Comparison of ENCODE assay signal across 8 cellular contexts in genomic region chr1:173867141-173867752, GRCh38. TPM values are rescaled to one million over a fixed set of nuclear protein-coding genes. Genes with fewer than 3 reads are reported as not detected.
DNase-seq lines count a peak whose midpoint lies in the region; ATAC-seq, FAIRE-seq and TF ChIP-seq lines count a peak whose summit lies in the region.

No MANE protein-coding gene starts in this region.

- ATAC-seq in T-cell (replicated peaks in 1 of 4) = peak in 1 of 4 experiments; percentile 4
- no peak for ATAC-seq in natural killer cell treated with Interleukin-12 subunit alpha and Interleukin-12 subunit beta and Interleukin-15 and Interleukin-18, amount 100 ng/mL, for 72 hours
- ATAC-seq in GM21360 (IDR thresholded peaks at IDR 0.05; ENCODE audit: unreplicated experiment) = no peak
- no peak for ATAC-seq in HG03039 (IDR thresholded peaks at IDR 0.05; ENCODE audit: unreplicated experiment)
- no peak for ATAC-seq in GM21825 (IDR thresholded peaks at IDR 0.05; ENCODE audit: unreplicated experiment)

- H3K27ac Mint-ChIP-seq in T-cell = peak overlapping the region; percentile 97 to 98
- H3K27ac Mint-ChIP-seq in natural killer cell treated with Interleukin-12 subunit alpha and Interleukin-12 subunit beta and Interleukin-15 and Interleukin-18, amount 100 ng/mL, for 72 hours = peak overlapping the region; percentile 89 to 92

- POLR2A ChIA-PET in T-cell (lab: Charles Lee) = interaction anchor here (0.7 to 1.9 kb wide), 4 partner anchors 43 to 1335 kb away, joined by 3 to 10 read pairs (median 4); partner anchors contain the start of genes CENPL (in 1 of the 2), DARS2 (in 1 of the 2), KLHL20 (in 1 of the 2) and SUCO (in 1 of the 2)
- POLR2A ChIA-PET in H1 (lab: Charles Lee; ENCODE audit: partially characterized antibody) = interaction anchor here (0.6 to 13.3 kb wide), 54 partner anchors 10 to 466 kb away, joined by 3 to 475 read pairs (median 6); partner anchors contain the start of genes CENPL, DARS2, KLHL20 and PRDX6

- peak overlapping the region; percentile 96 for H4K8ac ChIP-seq in H1 (ENCODE audit: extremely low read depth, insufficient read depth, low read length)

- H3K9me3 Mint-ChIP-seq in T-cell = no peaks in the 10 kb centered on the region
- no peaks in the 10 kb centered on the region for H3K9me3 Mint-ChIP-seq in natural killer cell treated with Interleukin-12 subunit alpha and Interleukin-12 subunit beta and Interleukin-15 and Interleukin-18, amount 100 ng/mL, for 72 hours

- H3K4me3 ChIP-seq in H7 (ENCODE audit: insufficient read depth, low read depth, low read length) (peak overlapping the region; percentile 97), H1 (ENCODE audit: extremely low read depth in 1 of 4, insufficient read depth in 2 of 4, low read depth in 3 of 4, low read length in 4 of 4) (peak overlapping the region; percentile 90 to 100 (median 92))

- peak overlapping the region; percentile 76 for H3K18ac ChIP-seq in H1 (ENCODE audit: extremely low read depth, low read length)

- H4K20me1 ChIP-seq in H1 (replicated peaks in 1 of 2; ENCODE audit: control insufficient read depth in 1 of 2, insufficient read depth in 2 of 2, low read length in 2 of 2) = peaks cover 7 to 11% of the 10 kb centered on the region in 2 experiments

- peaks cover 2 to 10% (median 4%) of the 10 kb centered on the region in 4 experiments; a peak in 5 of 7 replicates for H3K4me1 ChIP-seq in H1 (replicated peaks in 1 of 4; ENCODE audit: control insufficient read depth in 3 of 4, insufficient read depth in 4 of 4, low read length in 3 of 4)

- H3K4me3 Mint-ChIP-seq in T-cell = peak overlapping the region; percentile 92 to 96 (median 95)
- peak overlapping the region; percentile 99 for H3K4me3 Mint-ChIP-seq in natural killer cell treated with Interleukin-12 subunit alpha and Interleukin-12 subunit beta and Interleukin-15 and Interleukin-18, amount 100 ng/mL, for 72 hours

- peak overlapping the region; percentile 70; the same call in 1 of the 2 replicates for H2BK12ac ChIP-seq in H1 (ENCODE audit: low read depth, low read length)

- peak overlapping the region; percentile 58 for H2BK120ac ChIP-seq in H1 (replicated peaks; ENCODE audit: low read depth, low read length)

- peaks cover 32% of the 10 kb centered on the region for H3K36me3 ChIP-seq in H7 (replicated peaks; ENCODE audit: control insufficient read depth, insufficient read depth, low read length)
- H3K36me3 ChIP-seq in H1 (ENCODE audit: control insufficient read depth in 2 of 4, insufficient read depth in 4 of 4, low read length in 3 of 4) = peaks cover 29 to 59% (median 44%) of the 10 kb centered on the region in 4 experiments

- TF ChIP-seq POLR2A in H1 (IDR thresholded peaks at IDR 0.05; ENCODE audit: control extremely low read depth in 1 of 2, low read depth in 2 of 2, low read length in 2 of 2) = peak in 1 of 2 experiments; percentile 99; a peak in 1 of 3 replicates

- H3K27me3 Mint-ChIP-seq in T-cell = no peaks in the 10 kb centered on the region
- H3K27me3 Mint-ChIP-seq in natural killer cell treated with Interleukin-12 subunit alpha and Interleukin-12 subunit beta and Interleukin-15 and Interleukin-18, amount 100 ng/mL, for 72 hours = no peaks in the 10 kb centered on the region

- H3K14ac ChIP-seq in H1 (ENCODE audit: insufficient read length) = no peak overlapping the region

- H3K4me1 Mint-ChIP-seq in T-cell = peaks cover 72 to 81% (median 73%) of the 10 kb centered on the region in 3 donors
- H3K4me1 Mint-ChIP-seq in natural killer cell treated with Interleukin-12 subunit alpha and Interleukin-12 subunit beta and Interleukin-15 and Interleukin-18, amount 100 ng/mL, for 72 hours (ENCODE audit: low read depth in 2 of 2) = peaks cover 53 to 73% of the 10 kb centered on the region in 2 donors

- H3K79me1 ChIP-seq in H1 (ENCODE audit: low read depth, low read length) = no peaks in the 10 kb centered on the region; the same call in 1 of the 2 replicates

- TF ChIP-seq CTCF in H1 (IDR thresholded peaks at IDR 0.05; ENCODE audit: control extremely low read depth in 1 of 3, insufficient read depth in 1 of 3, low read depth in 1 of 3, low read length in 3 of 3) = no peak

- FAIRE-seq in H1 (lab: Jason Lieb, UNC) = no peak

- H4K91ac ChIP-seq in H1 (replicated peaks; ENCODE audit: insufficient read length, low read length) = peak overlapping the region; percentile 86

- no peak for TF ChIP-seq RAD21 in H1 (IDR thresholded peaks at IDR 0.05 in 1 of 2, conservative IDR thresholded peaks at IDR 0.05 in 1 of 2; ENCODE audit: low read depth in 2 of 2, low read length in 2 of 2)

- peaks cover 39% of the 10 kb centered on the region for H3K36me3 Mint-ChIP-seq in T-cell
- peaks cover 43% of the 10 kb centered on the region for H3K36me3 Mint-ChIP-seq in natural killer cell treated with Interleukin-12 subunit alpha and Interleukin-12 subunit beta and Interleukin-15 and Interleukin-18, amount 100 ng/mL, for 72 hours

- H2BK5ac ChIP-seq in H1 (ENCODE audit: low read depth, low read length) = peak overlapping the region; percentile 98

- WGBS in H1 (ENCODE audit: extremely low coverage in 1 of 2, insufficient coverage in 1 of 2, insufficient read length in 1 of 2, insufficient replicate concordance in 2 of 2, low coverage in 1 of 2, low lambda C conversion rate in 2 of 2, missing lambda C conversion rate in 1 of 2), 2 experiments = 1% methylated on average over 32 of the region's 32 CpGs; no CpG with 5 or more reads in 1 of the 2 experiments

- H3K27me3 ChIP-seq in H7 (ENCODE audit: control insufficient read depth, insufficient read depth, low read length) (no peaks in the 10 kb centered on the region), H1 (replicated peaks in 1 of 4; ENCODE audit: control insufficient read depth in 3 of 4, extremely low read depth in 1 of 4, insufficient read depth in 3 of 4, low read length in 3 of 4) (no peaks in the 10 kb centered on the region)

- no peak overlapping the region for H2BK20ac ChIP-seq in H1 (ENCODE audit: low read length)

- H4K5ac ChIP-seq in H1 (ENCODE audit: insufficient read length, low read depth, low read length) = peak overlapping the region; percentile 80

- no peak for DNase-seq in H7
- DNase-seq in T-cell = peak in 3 of 34 experiments; percentile 3 to 25 (median 7)
- no peak for DNase-seq in H1 (ENCODE audit: low read depth in 1 of 2, low spot score in 2 of 2)
- no peak for DNase-seq in natural killer cell treated with Interleukin-12 subunit alpha and Interleukin-12 subunit beta and Interleukin-15 and Interleukin-18, amount 100 ng/mL, for 72 hours (ENCODE audit: low spot score)
- no peak for DNase-seq in AG08395 (ENCODE audit: low spot score)

- TF ChIP-seq EP300 in H1 (IDR thresholded peaks at IDR 0.05; ENCODE audit: borderline replicate concordance in 1 of 2, low read depth in 2 of 2, low read length in 2 of 2) = no peak

- peak overlapping the region; percentile 79 for H3K4ac ChIP-seq in H1 (replicated peaks; ENCODE audit: insufficient read length, low read depth, low read length)

- H2AK5ac ChIP-seq in H1 (ENCODE audit: low read depth, low read length) = peak overlapping the region; percentile 98; the same call in 1 of the 2 replicates

- peak overlapping the region; percentile 97 to 99 (median 97) for H3K9ac ChIP-seq in H1 (replicated peaks in 1 of 4; ENCODE audit: extremely low read depth in 1 of 4, low read depth in 3 of 4, low read length in 3 of 4)

- H3K23ac ChIP-seq in H1 (ENCODE audit: insufficient read length) = no peak overlapping the region

- H3K27ac ChIP-seq in H1 (ENCODE audit: low read depth, low read length) = peak overlapping the region; percentile 92

- peaks cover 0 to 52% of the 10 kb centered on the region in 2 experiments; a peak in 3 of 4 replicates for H3K79me2 ChIP-seq in H1 (ENCODE audit: control insufficient read depth in 1 of 2, insufficient read depth in 2 of 2, low read length in 2 of 2)

- no peak overlapping the region for H2BK15ac ChIP-seq in H1 (ENCODE audit: low read length)

- peaks cover 3% of the 10 kb centered on the region for H3K23me2 ChIP-seq in H1 (ENCODE audit: low read depth, low read length)

- no peaks in the 10 kb centered on the region for H3K9me3 ChIP-seq in H1 (ENCODE audit: insufficient read depth in 2 of 2, low read depth in 1 of 2, low read length in 1 of 2)

- no peak overlapping the region for H2AFZ ChIP-seq in H1 (ENCODE audit: low read length)

- H3K4me2 ChIP-seq in H1 (ENCODE audit: insufficient read depth in 1 of 2, low read depth in 2 of 2, low read length in 2 of 2) = peak overlapping the region; percentile 68 to 95

- peak overlapping the region; percentile 78 for H3K56ac ChIP-seq in H1 (replicated peaks; ENCODE audit: insufficient read length, low read depth, low read length)

- CTCF ChIA-PET in T-cell (lab: Charles Lee) (no interaction called here), H1 (lab: Charles Lee; ENCODE audit: partially characterized antibody) (no interaction called here)

RNA-seq across cellular contexts. Expression of gene GAS5, which starts 0.5 kb away (rescaled TPM):
- 937 and 1,209 TPM in 2 replicates for total RNA-seq in H7 (2014; rRNA removed; shearing (Covaris generic))
- 100 to 1,000 TPM; 638 to 881 (median 772) TPM for total RNA-seq in T-cell
- total RNA-seq in H1 (2021; fragmentation: NEBNext Ultra II Directional; extraction: Animal tissue kit (Norgen Biotek cat#: 25700)) = 763 and 799 TPM in 2 replicates
- polyA plus RNA-seq in H1 (2011; rRNA removed) = 716 and 1,238 TPM in 2 replicates
- 1,318 TPM for polyA plus RNA-seq in H1 (2011; cell fraction: cytosol; rRNA removed)
- 616 TPM for polyA plus RNA-seq in H1 (2011; cell fraction: nucleus; rRNA removed)
- polyA plus RNA-seq in H1 (2012, experiment 1 of 2) = 903 to 1,125 TPM (median 1,026 TPM) in 4 replicates
- 245 TPM for polyA plus RNA-seq in H1 (2012, experiment 2 of 2)
- 730 TPM for polyA plus RNA-seq in H1 (2013, experiment 1 of 2)
- 658 TPM for polyA plus RNA-seq in H1 (2013, experiment 2 of 2)
- polyA minus RNA-seq in H1 (2011; rRNA and poly(A)+ RNA removed) = 674 and 729 TPM in 2 replicates
- 428 TPM for polyA minus RNA-seq in H1 (2011; cell fraction: cytosol; rRNA and poly(A)+ RNA removed)
- polyA minus RNA-seq in H1 (2011; cell fraction: nucleus; rRNA and poly(A)+ RNA removed) = 1,795 TPM
- 100 to 1,000 TPM; 391 to 659 TPM for total RNA-seq in natural killer cell treated with Interleukin-12 subunit alpha and Interleukin-12 subunit beta and Interleukin-15 and Interleukin-18, amount 100 ng/mL, for 72 hours

RNA-seq across cellular contexts. Expression of gene ZBTB37, which starts 0.9 kb away (rescaled TPM):
- 6.1 and 10.2 TPM in 2 replicates for total RNA-seq in H7 (2014; rRNA removed; shearing (Covaris generic))
- total RNA-seq in T-cell = 10 to 100 TPM; 17.6 to 24.7 (median 22.4) TPM
- 11.3 and 12.5 TPM in 2 replicates for total RNA-seq in H1 (2021; fragmentation: NEBNext Ultra II Directional; extraction: Animal tissue kit (Norgen Biotek cat#: 25700))
- 1.6 and 1.7 TPM in 2 replicates for polyA plus RNA-seq in H1 (2011; rRNA removed)
- 2.5 TPM for polyA plus RNA-seq in H1 (2011; cell fraction: cytosol; rRNA removed)
- polyA plus RNA-seq in H1 (2011; cell fraction: nucleus; rRNA removed) = 5.2 TPM
- polyA plus RNA-seq in H1 (2012, experiment 1 of 2) = 1.6 to 4.6 TPM (median 2.8 TPM) in 4 replicates
- 0.14 TPM for polyA plus RNA-seq in H1 (2012, experiment 2 of 2)
- 3.3 TPM for polyA plus RNA-seq in H1 (2013, experiment 1 of 2)
- polyA plus RNA-seq in H1 (2013, experiment 2 of 2) = 2.8 TPM
- 27.7 and 32.6 TPM in 2 replicates for polyA minus RNA-seq in H1 (2011; rRNA and poly(A)+ RNA removed)
- 5.9 TPM for polyA minus RNA-seq in H1 (2011; cell fraction: cytosol; rRNA and poly(A)+ RNA removed)
- polyA minus RNA-seq in H1 (2011; cell fraction: nucleus; rRNA and poly(A)+ RNA removed) = 15.9 TPM
- 10 to 100 TPM; 15.6 to 19.7 TPM for total RNA-seq in natural killer cell treated with Interleukin-12 subunit alpha and Interleukin-12 subunit beta and Interleukin-15 and Interleukin-18, amount 100 ng/mL, for 72 hours

RNA-seq across cellular contexts. Expression of gene CENPL, which starts 42.6 kb away (rescaled TPM):
- 32.8 and 33.1 TPM in 2 replicates for total RNA-seq in H7 (2014; rRNA removed; shearing (Covaris generic))
- 10 to 100 TPM in 3 of 5 donors, 1 to 10 TPM in 2; 8.1 to 12.7 (median 10.3) TPM for total RNA-seq in T-cell
- total RNA-seq in H1 (2021; fragmentation: NEBNext Ultra II Directional; extraction: Animal tissue kit (Norgen Biotek cat#: 25700)) = 16.0 and 16.3 TPM in 2 replicates
- polyA plus RNA-seq in H1 (2011; rRNA removed) = 4.5 and 6.6 TPM in 2 replicates
- 7.6 TPM for polyA plus RNA-seq in H1 (2011; cell fraction: cytosol; rRNA removed)
- 4.0 TPM for polyA plus RNA-seq in H1 (2011; cell fraction: nucleus; rRNA removed)
- 8.6 to 11.3 TPM (median 10.5 TPM) in 4 replicates for polyA plus RNA-seq in H1 (2012, experiment 1 of 2)
- polyA plus RNA-seq in H1 (2012, experiment 2 of 2) = 4.4 TPM
- polyA plus RNA-seq in H1 (2013, experiment 1 of 2) = 8.6 TPM
- polyA plus RNA-seq in H1 (2013, experiment 2 of 2) = 8.5 TPM
- polyA minus RNA-seq in H1 (2011; rRNA and poly(A)+ RNA removed) = 18.1 and 23.7 TPM in 2 replicates
- polyA minus RNA-seq in H1 (2011; cell fraction: cytosol; rRNA and poly(A)+ RNA removed) = 10.5 TPM
- 19.5 TPM for polyA minus RNA-seq in H1 (2011; cell fraction: nucleus; rRNA and poly(A)+ RNA removed)
- 10 to 100 TPM; 23.4 to 38.7 TPM for total RNA-seq in natural killer cell treated with Interleukin-12 subunit alpha and Interleukin-12 subunit beta and Interleukin-15 and Interleukin-18, amount 100 ng/mL, for 72 hours

RNA-seq across cellular contexts. Expression of gene DARS2, which starts 42.8 kb away (rescaled TPM):
- 48.0 and 54.7 TPM in 2 replicates for total RNA-seq in H7 (2014; rRNA removed; shearing (Covaris generic))
- total RNA-seq in T-cell = 10 to 100 TPM in 3 of 5 donors, 1 to 10 TPM in 2; 4.9 to 14.1 (median 13.6) TPM
- 35.2 and 35.7 TPM in 2 replicates for total RNA-seq in H1 (2021; fragmentation: NEBNext Ultra II Directional; extraction: Animal tissue kit (Norgen Biotek cat#: 25700))
- 15.8 and 21.0 TPM in 2 replicates for polyA plus RNA-seq in H1 (2011; rRNA removed)
- polyA plus RNA-seq in H1 (2011; cell fraction: cytosol; rRNA removed) = 24.2 TPM
- 19.2 TPM for polyA plus RNA-seq in H1 (2011; cell fraction: nucleus; rRNA removed)
- polyA plus RNA-seq in H1 (2012, experiment 1 of 2) = 20.1 to 31.2 TPM (median 23.7 TPM) in 4 replicates
- polyA plus RNA-seq in H1 (2012, experiment 2 of 2) = 4.2 TPM
- polyA plus RNA-seq in H1 (2013, experiment 1 of 2) = 29.8 TPM
- polyA plus RNA-seq in H1 (2013, experiment 2 of 2) = 29.5 TPM
- polyA minus RNA-seq in H1 (2011; rRNA and poly(A)+ RNA removed) = 43.8 and 46.7 TPM in 2 replicates
- 22.6 TPM for polyA minus RNA-seq in H1 (2011; cell fraction: cytosol; rRNA and poly(A)+ RNA removed)
- 33.5 TPM for polyA minus RNA-seq in H1 (2011; cell fraction: nucleus; rRNA and poly(A)+ RNA removed)
- total RNA-seq in natural killer cell treated with Interleukin-12 subunit alpha and Interleukin-12 subunit beta and Interleukin-15 and Interleukin-18, amount 100 ng/mL, for 72 hours = 10 to 100 TPM; 27.8 to 40.9 TPM

RNA-seq across cellular contexts. Expression of gene SERPINC1, which starts 49.9 kb away (rescaled TPM):
- total RNA-seq in H7 (2014; rRNA removed; shearing (Covaris generic)) = 1.7 TPM in 1 of 2 replicates, not detected in the other
- 1 to 10 TPM in 1 of 5 donors, under 1 TPM in 2, not detected in 2; 0.72 to 1.3 (median 0.95) TPM for total RNA-seq in T-cell
- not detected in 2 replicates for total RNA-seq in H1 (2021; fragmentation: NEBNext Ultra II Directional; extraction: Animal tissue kit (Norgen Biotek cat#: 25700))
- 0.08 TPM in 1 of 2 replicates, not detected in the other for polyA plus RNA-seq in H1 (2011; rRNA removed)
- polyA plus RNA-seq in H1 (2011; cell fraction: cytosol; rRNA removed) = not detected
- polyA plus RNA-seq in H1 (2011; cell fraction: nucleus; rRNA removed) = not detected
- not detected in 4 replicates for polyA plus RNA-seq in H1 (2012, experiment 1 of 2)
- polyA plus RNA-seq in H1 (2012, experiment 2 of 2) = not detected
- polyA plus RNA-seq in H1 (2013, experiment 1 of 2) = not detected
- not detected for polyA plus RNA-seq in H1 (2013, experiment 2 of 2)
- 0.20 TPM in 1 of 2 replicates, not detected in the other for polyA minus RNA-seq in H1 (2011; rRNA and poly(A)+ RNA removed)
- not detected for polyA minus RNA-seq in H1 (2011; cell fraction: cytosol; rRNA and poly(A)+ RNA removed)
- polyA minus RNA-seq in H1 (2011; cell fraction: nucleus; rRNA and poly(A)+ RNA removed) = not detected
- under 1 TPM in 1 of 2 donors, not detected in 1; 0.36 TPM for total RNA-seq in natural killer cell treated with Interleukin-12 subunit alpha and Interleukin-12 subunit beta and Interleukin-15 and Interleukin-18, amount 100 ng/mL, for 72 hours
